ENCODE assay signal across 11 cellular contexts in genomic region chr1:109254621-109255096, GRCh38. TPM values are rescaled to one million over a fixed set of nuclear protein-coding genes. Genes with fewer than 3 reads are reported as not detected.
A peak's percentile ranks its signal among the peaks of the same experiment; 100 is the strongest.
DNase-seq lines count a peak whose midpoint lies in the region; ATAC-seq, FAIRE-seq and TF ChIP-seq lines count a peak whose summit lies in the region.
"Had no signal": no experiment of that assay in that cellular context is flagged by ENCODE, and none has a peak within 500 bp of the region (broad histone marks: within the 10 kb centered on the region; RNA-seq: fewer than 3 reads in every experiment).

No MANE protein-coding gene starts in this region.

- POLR2A ChIA-PET in activated CD8-positive, alpha-beta T cell treated with anti-CD3 and anti-CD28 coated beads, Interleukin-2, amount 10 ng/mL, durations not matched to agents 7 days and 5 days (lab: Charles Lee): no interaction called here

- TF ChIP-seq POLR2A in GM12892 (IDR thresholded peaks at IDR 0.05; ENCODE audit: low read depth, low read length) (no peak), gastrocnemius medialis (IDR thresholded peaks at IDR 0.05) (no peak), GM18505 (IDR thresholded peaks at IDR 0.05; ENCODE audit: borderline replicate concordance, extremely low read depth, insufficient read depth, insufficient read length) (no peak)

- peaks cover 2% of the 10 kb centered on the region for H3K27me3 Mint-ChIP-seq in activated CD8-positive, alpha-beta T cell treated with anti-CD3 and anti-CD28 coated beads, Interleukin-2, amount 10 ng/mL, durations not matched to agents 7 days and 5 days (ENCODE audit: low read depth)

- H3K4me3 ChIP-seq in WERI-Rb-1 (ENCODE audit: low read depth, low read length) (no peak overlapping the region), gastrocnemius medialis (no peak overlapping the region)

- ATAC-seq in gastrocnemius medialis (no peak), GM18505 (IDR thresholded peaks at IDR 0.05; ENCODE audit: unreplicated experiment) (no peak), HG03097 (IDR thresholded peaks at IDR 0.05; ENCODE audit: low FRiP score, unreplicated experiment) (no peak)
- ATAC-seq in activated CD8-positive, alpha-beta T cell treated with anti-CD3 and anti-CD28 coated beads, Interleukin-2, amount 10 ng/mL, durations not matched to agents 7 days and 5 days: no peak

- H3K36me3 Mint-ChIP-seq in activated CD8-positive, alpha-beta T cell treated with anti-CD3 and anti-CD28 coated beads, Interleukin-2, amount 10 ng/mL, durations not matched to agents 7 days and 5 days (ENCODE audit: low read depth): no peaks in the 10 kb centered on the region

- H3K9me3 Mint-ChIP-seq in activated CD8-positive, alpha-beta T cell treated with anti-CD3 and anti-CD28 coated beads, Interleukin-2, amount 10 ng/mL, durations not matched to agents 7 days and 5 days (ENCODE audit: insufficient read depth): no peaks in the 10 kb centered on the region

- intact Hi-C loops in gastrocnemius medialis (cut with DNase I; ENCODE audit: low total_unique reads): no loop called here

- H3K27ac ChIP-seq in WERI-Rb-1 (peak overlapping the region; percentile 82), gastrocnemius medialis (peak overlapping the region; percentile 35 to 79 (median 70))
- H3K27ac ChIP-seq: brain microvascular endothelial cell had no signal

- H3K36me3 ChIP-seq in WERI-Rb-1: peaks cover 59% of the 10 kb centered on the region
- no peaks in the 10 kb centered on the region for H3K36me3 ChIP-seq in gastrocnemius medialis
- H3K36me3 ChIP-seq: brain microvascular endothelial cell had no signal

- H3K27ac Mint-ChIP-seq in activated CD8-positive, alpha-beta T cell treated with anti-CD3 and anti-CD28 coated beads, Interleukin-2, amount 10 ng/mL, durations not matched to agents 7 days and 5 days: no peak overlapping the region

- TF ChIP-seq CTCF in WERI-Rb-1 (IDR thresholded peaks at IDR 0.05; ENCODE audit: low read depth, low read length) (no peak), gastrocnemius medialis (IDR thresholded peaks at IDR 0.05 in 4 of 5, conservative IDR thresholded peaks at IDR 0.05 in 1 of 5) (no peak)

- peaks cover 25 to 31% of the 10 kb centered on the region in 2 donors for H3K4me1 ChIP-seq in gastrocnemius medialis

- in situ Hi-C loops in gastrocnemius medialis (cut with MboI; ENCODE audit: low sequenced_read_pairs in 4 of 4): no loop called here

- peak; percentile 14 for DNase-seq in GM12892 (ENCODE audit: insufficient read length)
- peak; percentile 57 for DNase-seq in WERI-Rb-1
- peak; percentile 42 for DNase-seq in iPS-NIHi11 (ENCODE audit: low spot score)
- DNase-seq in gastrocnemius medialis: no peak
- no peak for DNase-seq in activated CD8-positive, alpha-beta T cell treated with anti-CD3 and anti-CD28 coated beads, Interleukin-2, amount 10 ng/mL, durations not matched to agents 7 days and 5 days
- no peak for DNase-seq in cerebellum (ENCODE audit: low spot score)
- DNase-seq: brain microvascular endothelial cell, hippocampal formation, NCI-H2029 had no signal

- no peak overlapping the region for H3K4me3 Mint-ChIP-seq in activated CD8-positive, alpha-beta T cell treated with anti-CD3 and anti-CD28 coated beads, Interleukin-2, amount 10 ng/mL, durations not matched to agents 7 days and 5 days

- peaks cover 10% of the 10 kb centered on the region for H3K4me1 Mint-ChIP-seq in activated CD8-positive, alpha-beta T cell treated with anti-CD3 and anti-CD28 coated beads, Interleukin-2, amount 10 ng/mL, durations not matched to agents 7 days and 5 days (ENCODE audit: low read depth)

- H3K27me3 ChIP-seq in WERI-Rb-1 (ENCODE audit: insufficient read depth, low read depth, severe bottlenecking): no peaks in the 10 kb centered on the region
- H3K27me3 ChIP-seq in gastrocnemius medialis: no peaks in the 10 kb centered on the region
- H3K27me3 ChIP-seq: brain microvascular endothelial cell had no signal

- H3K9me3 ChIP-seq in WERI-Rb-1 (ENCODE audit: severe bottlenecking) (peaks cover 10% of the 10 kb centered on the region), gastrocnemius medialis (no peaks in the 10 kb centered on the region)

- CTCF ChIA-PET in activated CD8-positive, alpha-beta T cell treated with anti-CD3 and anti-CD28 coated beads, Interleukin-2, amount 10 ng/mL, durations not matched to agents 7 days and 5 days (lab: Charles Lee): interaction anchor here (1.2 kb wide), 1 partner anchor 144 kb away, joined by 5 read pairs; the partner anchor contains the start of gene SORT1

- no peak for FAIRE-seq in GM12892 (lab: Jason Lieb, UNC)

RNA-seq across cellular contexts. Expression of gene CELSR2, which starts 5.3 kb away (rescaled TPM):
- polyA plus RNA-seq in GM12892 (2012; ENCODE audit: missing spikeins): 0.25 TPM
- total RNA-seq in gastrocnemius medialis (10 to 100 TPM in 1 of 4 donors, 1 to 10 TPM in 3; 5.8 to 12.5 (median 7.9) TPM), cerebellum (39.0 TPM)
- 1 to 10 TPM; 4.9 to 5.2 TPM for total RNA-seq in activated CD8-positive, alpha-beta T cell treated with anti-CD3 and anti-CD28 coated beads, Interleukin-2, amount 10 ng/mL, durations not matched to agents 7 days and 5 days

RNA-seq across cellular contexts. Expression of gene PSRC1, which starts 28.3 kb away (rescaled TPM):
- polyA plus RNA-seq in GM12892 (2012; ENCODE audit: missing spikeins): 2.4 TPM
- total RNA-seq in gastrocnemius medialis (1 to 10 TPM in 1 of 4 donors, under 1 TPM in 2, not detected in 1; 0.19 to 2.3 (median 0.84) TPM), cerebellum (7.2 TPM)
- total RNA-seq in activated CD8-positive, alpha-beta T cell treated with anti-CD3 and anti-CD28 coated beads, Interleukin-2, amount 10 ng/mL, durations not matched to agents 7 days and 5 days: 10 to 100 TPM; 38.2 to 40.7 TPM

RNA-seq across cellular contexts. Expression of gene SARS1, which starts 40.9 kb away (rescaled TPM):
- polyA plus RNA-seq in GM12892 (2012; ENCODE audit: missing spikeins): 87.9 TPM
- 100 to 1,000 TPM in 1 of 4 donors, 10 to 100 TPM in 3; 97.6 to 116 (median 98.7) TPM for total RNA-seq in gastrocnemius medialis
- 100 to 1,000 TPM; 145 to 157 TPM for total RNA-seq in activated CD8-positive, alpha-beta T cell treated with anti-CD3 and anti-CD28 coated beads, Interleukin-2, amount 10 ng/mL, durations not matched to agents 7 days and 5 days
- total RNA-seq in cerebellum: 81.8 TPM

RNA-seq across cellular contexts. Expression of gene MYBPHL, which starts 52.2 kb away (rescaled TPM):
- polyA plus RNA-seq in GM12892 (2012; ENCODE audit: missing spikeins): not detected
- total RNA-seq in gastrocnemius medialis (1 to 10 TPM in 1 of 4 donors, not detected in 3; 3.1 TPM), cerebellum (0.27 TPM)
- total RNA-seq in activated CD8-positive, alpha-beta T cell treated with anti-CD3 and anti-CD28 coated beads, Interleukin-2, amount 10 ng/mL, durations not matched to agents 7 days and 5 days: not detected

Comparison
In these comparisons a context has a peak if more than half of its experiments do, and no peak if none do; other contexts are left out.
1. DNase-seq: peak in GM12892 (single experiment), WERI-Rb-1 (single experiment) and iPS-NIHi11 (single experiment); none in gastrocnemius medialis (0 of 2), activated CD8-positive, alpha-beta T cell treated with anti-CD3 and anti-CD28 coated beads, Interleukin-2, amount 10 ng/mL, durations not matched to agents 7 days and 5 days (single experiment) and cerebellum (single experiment).